1 cellular context compared by ENCODE assay signal in the genomic region with DNA sequence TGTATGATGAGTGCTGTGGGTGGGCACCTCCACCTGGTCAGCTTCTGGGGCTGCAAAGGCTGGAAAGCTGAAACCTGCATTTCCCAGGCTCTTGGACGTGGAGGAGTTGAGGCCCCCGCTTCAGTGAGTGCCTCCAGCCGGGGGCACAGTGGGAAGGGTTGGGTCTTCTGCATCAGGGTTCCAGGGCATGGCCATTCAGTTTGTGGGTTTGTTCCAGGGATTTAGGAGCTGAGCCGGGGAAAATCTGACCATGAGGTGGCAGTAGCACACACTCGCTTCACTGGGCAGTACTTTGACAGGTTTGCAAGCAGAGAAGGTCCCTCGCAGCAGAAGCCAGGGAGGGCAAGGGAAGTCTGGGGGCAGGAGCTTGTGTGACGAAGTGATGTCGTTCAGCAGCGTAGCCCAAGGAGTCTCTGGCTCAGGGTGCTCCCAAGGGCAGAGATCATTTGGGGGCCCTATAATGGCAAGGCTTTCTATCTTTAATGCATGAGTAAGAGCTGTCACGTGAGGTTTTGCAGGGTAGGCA.
TF ChIP-seq lines count a peak whose summit lies in the region.

No MANE protein-coding gene starts in this region.

TF ChIP-seq in HepG2, 621 proteins besides CTCF, POLR2A, EP300 and RAD21 (continued from another document and continues in another):
- TF ChIP-seq, protein P1, sequence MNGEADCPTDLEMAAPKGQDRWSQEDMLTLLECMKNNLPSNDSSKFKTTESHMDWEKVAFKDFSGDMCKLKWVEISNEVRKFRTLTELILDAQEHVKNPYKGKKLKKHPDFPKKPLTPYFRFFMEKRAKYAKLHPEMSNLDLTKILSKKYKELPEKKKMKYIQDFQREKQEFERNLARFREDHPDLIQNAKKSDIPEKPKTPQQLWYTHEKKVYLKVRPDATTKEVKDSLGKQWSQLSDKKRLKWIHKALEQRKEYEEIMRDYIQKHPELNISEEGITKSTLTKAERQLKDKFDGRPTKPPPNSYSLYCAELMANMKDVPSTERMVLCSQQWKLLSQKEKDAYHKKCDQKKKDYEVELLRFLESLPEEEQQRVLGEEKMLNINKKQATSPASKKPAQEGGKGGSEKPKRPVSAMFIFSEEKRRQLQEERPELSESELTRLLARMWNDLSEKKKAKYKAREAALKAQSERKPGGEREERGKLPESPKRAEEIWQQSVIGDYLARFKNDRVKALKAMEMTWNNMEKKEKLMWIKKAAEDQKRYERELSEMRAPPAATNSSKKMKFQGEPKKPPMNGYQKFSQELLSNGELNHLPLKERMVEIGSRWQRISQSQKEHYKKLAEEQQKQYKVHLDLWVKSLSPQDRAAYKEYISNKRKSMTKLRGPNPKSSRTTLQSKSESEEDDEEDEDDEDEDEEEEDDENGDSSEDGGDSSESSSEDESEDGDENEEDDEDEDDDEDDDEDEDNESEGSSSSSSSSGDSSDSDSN (CRISPR knock-in tag; IDR thresholded peaks at IDR 0.05): no peak
- TF ChIP-seq, protein P2, sequence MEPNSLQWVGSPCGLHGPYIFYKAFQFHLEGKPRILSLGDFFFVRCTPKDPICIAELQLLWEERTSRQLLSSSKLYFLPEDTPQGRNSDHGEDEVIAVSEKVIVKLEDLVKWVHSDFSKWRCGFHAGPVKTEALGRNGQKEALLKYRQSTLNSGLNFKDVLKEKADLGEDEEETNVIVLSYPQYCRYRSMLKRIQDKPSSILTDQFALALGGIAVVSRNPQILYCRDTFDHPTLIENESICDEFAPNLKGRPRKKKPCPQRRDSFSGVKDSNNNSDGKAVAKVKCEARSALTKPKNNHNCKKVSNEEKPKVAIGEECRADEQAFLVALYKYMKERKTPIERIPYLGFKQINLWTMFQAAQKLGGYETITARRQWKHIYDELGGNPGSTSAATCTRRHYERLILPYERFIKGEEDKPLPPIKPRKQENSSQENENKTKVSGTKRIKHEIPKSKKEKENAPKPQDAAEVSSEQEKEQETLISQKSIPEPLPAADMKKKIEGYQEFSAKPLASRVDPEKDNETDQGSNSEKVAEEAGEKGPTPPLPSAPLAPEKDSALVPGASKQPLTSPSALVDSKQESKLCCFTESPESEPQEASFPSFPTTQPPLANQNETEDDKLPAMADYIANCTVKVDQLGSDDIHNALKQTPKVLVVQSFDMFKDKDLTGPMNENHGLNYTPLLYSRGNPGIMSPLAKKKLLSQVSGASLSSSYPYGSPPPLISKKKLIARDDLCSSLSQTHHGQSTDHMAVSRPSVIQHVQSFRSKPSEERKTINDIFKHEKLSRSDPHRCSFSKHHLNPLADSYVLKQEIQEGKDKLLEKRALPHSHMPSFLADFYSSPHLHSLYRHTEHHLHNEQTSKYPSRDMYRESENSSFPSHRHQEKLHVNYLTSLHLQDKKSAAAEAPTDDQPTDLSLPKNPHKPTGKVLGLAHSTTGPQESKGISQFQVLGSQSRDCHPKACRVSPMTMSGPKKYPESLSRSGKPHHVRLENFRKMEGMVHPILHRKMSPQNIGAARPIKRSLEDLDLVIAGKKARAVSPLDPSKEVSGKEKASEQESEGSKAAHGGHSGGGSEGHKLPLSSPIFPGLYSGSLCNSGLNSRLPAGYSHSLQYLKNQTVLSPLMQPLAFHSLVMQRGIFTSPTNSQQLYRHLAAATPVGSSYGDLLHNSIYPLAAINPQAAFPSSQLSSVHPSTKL (CRISPR knock-in tag; IDR thresholded peaks at IDR 0.05): 0 out of 2 replicates have a peak, but pooled peaks have one; percentile 24
- TF ChIP-seq SP140L (CRISPR knock-in tag; IDR thresholded peaks at IDR 0.05; ENCODE audit: borderline replicate concordance) (no peak), ZFP41 (CRISPR knock-in tag; IDR thresholded peaks at IDR 0.05; ENCODE audit: borderline replicate concordance) (no peak), CREM (IDR thresholded peaks at IDR 0.05) (no peak), CREM (CRISPR knock-in tag; IDR thresholded peaks at IDR 0.05) (no peak), ZKSCAN1 (IDR thresholded peaks at IDR 0.05; ENCODE audit: low read length) (peak; percentile 51; the same call in 1 of the 2 replicates), KLF9 (CRISPR knock-in tag; IDR thresholded peaks at IDR 0.05; ENCODE audit: low read depth) (no peak), CBX5 (CRISPR knock-in tag; IDR thresholded peaks at IDR 0.05; ENCODE audit: borderline replicate concordance) (0 out of 2 replicates have a peak, but pooled peaks have one; percentile 61), ZNF75D (CRISPR knock-in tag; IDR thresholded peaks at IDR 0.05; ENCODE audit: borderline replicate concordance) (no peak), MED8 (CRISPR knock-in tag; IDR thresholded peaks at IDR 0.05; ENCODE audit: insufficient replicate concordance) (no peak), ZNF772 (CRISPR knock-in tag; IDR thresholded peaks at IDR 0.05) (no peak), HNRNPL (IDR thresholded peaks at IDR 0.05; ENCODE audit: low read depth, low read length) (no peak), WIZ (CRISPR knock-in tag; IDR thresholded peaks at IDR 0.05) (no peak), ZNF891 (CRISPR knock-in tag; IDR thresholded peaks at IDR 0.05) (0 out of 2 replicates have a peak, but pooled peaks have one; percentile 42), KLF16 (CRISPR knock-in tag; IDR thresholded peaks at IDR 0.05) (0 out of 4 replicates have a peak, but pooled peaks of 1 of the 2 experiments have one; percentile 16), POGZ (CRISPR knock-in tag; IDR thresholded peaks at IDR 0.05) (no peak), ZNF792 (CRISPR knock-in tag; IDR thresholded peaks at IDR 0.05) (peak; percentile 33; the same call in 1 of the 2 replicates), TARDBP (CRISPR knock-in tag; IDR thresholded peaks at IDR 0.05) (no peak), ZMYM4 (CRISPR knock-in tag; IDR thresholded peaks at IDR 0.05) (no peak), XRCC5 (optimal IDR thresholded peaks at IDR 0.05; ENCODE audit: low read length) (peak; percentile 63), NAIF1 (CRISPR knock-in tag; IDR thresholded peaks at IDR 0.05; ENCODE audit: borderline replicate concordance) (no peak), U2AF2 (IDR thresholded peaks at IDR 0.05; ENCODE audit: low read depth, low read length) (no peak), ATF1 (CRISPR knock-in tag; IDR thresholded peaks at IDR 0.05) (no peak), SATB2 (CRISPR knock-in tag; IDR thresholded peaks at IDR 0.05) (no peak)
- TF ChIP-seq, protein P3, sequence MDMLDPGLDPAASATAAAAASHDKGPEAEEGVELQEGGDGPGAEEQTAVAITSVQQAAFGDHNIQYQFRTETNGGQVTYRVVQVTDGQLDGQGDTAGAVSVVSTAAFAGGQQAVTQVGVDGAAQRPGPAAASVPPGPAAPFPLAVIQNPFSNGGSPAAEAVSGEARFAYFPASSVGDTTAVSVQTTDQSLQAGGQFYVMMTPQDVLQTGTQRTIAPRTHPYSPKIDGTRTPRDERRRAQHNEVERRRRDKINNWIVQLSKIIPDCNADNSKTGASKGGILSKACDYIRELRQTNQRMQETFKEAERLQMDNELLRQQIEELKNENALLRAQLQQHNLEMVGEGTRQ (IDR thresholded peaks at IDR 0.05; ENCODE audit: low read depth, low read length): 0 out of 2 replicates have a peak, but pooled peaks have one; percentile 18
- TF ChIP-seq, protein P3 (CRISPR knock-in tag; IDR thresholded peaks at IDR 0.05; ENCODE audit: borderline replicate concordance): no peak
- TF ChIP-seq, protein P4, sequence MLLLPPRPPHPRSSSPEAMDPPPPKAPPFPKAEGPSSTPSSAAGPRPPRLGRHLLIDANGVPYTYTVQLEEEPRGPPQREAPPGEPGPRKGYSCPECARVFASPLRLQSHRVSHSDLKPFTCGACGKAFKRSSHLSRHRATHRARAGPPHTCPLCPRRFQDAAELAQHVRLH (CRISPR knock-in tag; IDR thresholded peaks at IDR 0.05; ENCODE audit: borderline replicate concordance, low read depth): peak; percentile 67; the same call in 1 of the 2 replicates
- TF ChIP-seq, protein P5, sequence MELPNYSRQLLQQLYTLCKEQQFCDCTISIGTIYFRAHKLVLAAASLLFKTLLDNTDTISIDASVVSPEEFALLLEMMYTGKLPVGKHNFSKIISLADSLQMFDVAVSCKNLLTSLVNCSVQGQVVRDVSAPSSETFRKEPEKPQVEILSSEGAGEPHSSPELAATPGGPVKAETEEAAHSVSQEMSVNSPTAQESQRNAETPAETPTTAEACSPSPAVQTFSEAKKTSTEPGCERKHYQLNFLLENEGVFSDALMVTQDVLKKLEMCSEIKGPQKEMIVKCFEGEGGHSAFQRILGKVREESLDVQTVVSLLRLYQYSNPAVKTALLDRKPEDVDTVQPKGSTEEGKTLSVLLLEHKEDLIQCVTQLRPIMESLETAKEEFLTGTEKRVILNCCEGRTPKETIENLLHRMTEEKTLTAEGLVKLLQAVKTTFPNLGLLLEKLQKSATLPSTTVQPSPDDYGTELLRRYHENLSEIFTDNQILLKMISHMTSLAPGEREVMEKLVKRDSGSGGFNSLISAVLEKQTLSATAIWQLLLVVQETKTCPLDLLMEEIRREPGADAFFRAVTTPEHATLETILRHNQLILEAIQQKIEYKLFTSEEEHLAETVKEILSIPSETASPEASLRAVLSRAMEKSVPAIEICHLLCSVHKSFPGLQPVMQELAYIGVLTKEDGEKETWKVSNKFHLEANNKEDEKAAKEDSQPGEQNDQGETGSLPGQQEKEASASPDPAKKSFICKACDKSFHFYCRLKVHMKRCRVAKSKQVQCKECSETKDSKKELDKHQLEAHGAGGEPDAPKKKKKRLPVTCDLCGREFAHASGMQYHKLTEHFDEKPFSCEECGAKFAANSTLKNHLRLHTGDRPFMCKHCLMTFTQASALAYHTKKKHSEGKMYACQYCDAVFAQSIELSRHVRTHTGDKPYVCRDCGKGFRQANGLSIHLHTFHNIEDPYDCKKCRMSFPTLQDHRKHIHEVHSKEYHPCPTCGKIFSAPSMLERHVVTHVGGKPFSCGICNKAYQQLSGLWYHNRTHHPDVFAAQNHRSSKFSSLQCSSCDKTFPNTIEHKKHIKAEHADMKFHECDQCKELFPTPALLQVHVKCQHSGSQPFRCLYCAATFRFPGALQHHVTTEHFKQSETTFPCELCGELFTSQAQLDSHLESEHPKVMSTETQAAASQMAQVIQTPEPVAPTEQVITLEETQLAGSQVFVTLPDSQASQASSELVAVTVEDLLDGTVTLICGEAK (IDR thresholded peaks at IDR 0.05): no peak
- TF ChIP-seq, protein P5 (CRISPR knock-in tag; IDR thresholded peaks at IDR 0.05): no peak
- TF ChIP-seq, protein P6, sequence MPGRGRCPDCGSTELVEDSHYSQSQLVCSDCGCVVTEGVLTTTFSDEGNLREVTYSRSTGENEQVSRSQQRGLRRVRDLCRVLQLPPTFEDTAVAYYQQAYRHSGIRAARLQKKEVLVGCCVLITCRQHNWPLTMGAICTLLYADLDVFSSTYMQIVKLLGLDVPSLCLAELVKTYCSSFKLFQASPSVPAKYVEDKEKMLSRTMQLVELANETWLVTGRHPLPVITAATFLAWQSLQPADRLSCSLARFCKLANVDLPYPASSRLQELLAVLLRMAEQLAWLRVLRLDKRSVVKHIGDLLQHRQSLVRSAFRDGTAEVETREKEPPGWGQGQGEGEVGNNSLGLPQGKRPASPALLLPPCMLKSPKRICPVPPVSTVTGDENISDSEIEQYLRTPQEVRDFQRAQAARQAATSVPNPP (CRISPR knock-in tag; IDR thresholded peaks at IDR 0.05): no peak
- TF ChIP-seq, protein P7, sequence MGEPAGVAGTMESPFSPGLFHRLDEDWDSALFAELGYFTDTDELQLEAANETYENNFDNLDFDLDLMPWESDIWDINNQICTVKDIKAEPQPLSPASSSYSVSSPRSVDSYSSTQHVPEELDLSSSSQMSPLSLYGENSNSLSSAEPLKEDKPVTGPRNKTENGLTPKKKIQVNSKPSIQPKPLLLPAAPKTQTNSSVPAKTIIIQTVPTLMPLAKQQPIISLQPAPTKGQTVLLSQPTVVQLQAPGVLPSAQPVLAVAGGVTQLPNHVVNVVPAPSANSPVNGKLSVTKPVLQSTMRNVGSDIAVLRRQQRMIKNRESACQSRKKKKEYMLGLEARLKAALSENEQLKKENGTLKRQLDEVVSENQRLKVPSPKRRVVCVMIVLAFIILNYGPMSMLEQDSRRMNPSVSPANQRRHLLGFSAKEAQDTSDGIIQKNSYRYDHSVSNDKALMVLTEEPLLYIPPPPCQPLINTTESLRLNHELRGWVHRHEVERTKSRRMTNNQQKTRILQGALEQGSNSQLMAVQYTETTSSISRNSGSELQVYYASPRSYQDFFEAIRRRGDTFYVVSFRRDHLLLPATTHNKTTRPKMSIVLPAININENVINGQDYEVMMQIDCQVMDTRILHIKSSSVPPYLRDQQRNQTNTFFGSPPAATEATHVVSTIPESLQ (CRISPR knock-in tag; conservative IDR thresholded peaks at IDR 0.05): no peak
- TF ChIP-seq, protein P8, sequence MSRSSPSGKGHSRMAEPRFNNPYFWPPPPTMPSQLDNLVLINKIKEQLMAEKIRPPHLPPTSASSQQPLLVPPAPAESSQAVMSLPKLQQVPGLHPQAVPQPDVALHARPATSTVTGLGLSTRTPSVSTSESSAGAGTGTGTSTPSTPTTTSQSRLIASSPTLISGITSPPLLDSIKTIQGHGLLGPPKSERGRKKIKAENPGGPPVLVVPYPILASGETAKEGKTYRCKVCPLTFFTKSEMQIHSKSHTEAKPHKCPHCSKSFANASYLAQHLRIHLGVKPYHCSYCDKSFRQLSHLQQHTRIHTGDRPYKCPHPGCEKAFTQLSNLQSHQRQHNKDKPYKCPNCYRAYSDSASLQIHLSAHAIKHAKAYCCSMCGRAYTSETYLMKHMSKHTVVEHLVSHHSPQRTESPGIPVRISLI (CRISPR knock-in tag; IDR thresholded peaks at IDR 0.05; ENCODE audit: borderline replicate concordance): no peak
